8 cellular contexts compared by ENCODE assay signal in genomic region chr7:77940647-77941046, GRCh38.
DNase-seq lines count a peak whose midpoint lies in the region; ATAC-seq and TF ChIP-seq lines count a peak whose summit lies in the region.

No MANE protein-coding gene starts in this region.

- ATAC-seq in stimulated activated naive CD8-positive, alpha-beta T cell treated with anti-CD3 and anti-CD28 coated beads, Interleukin-15, Interleukin-2, amounts not matched to agents 100 U/mL and 50 U/mL, for 24 hours, result no peak

- H3K4me3 ChIP-seq in fibroblast of pulmonary artery (replicated peaks; ENCODE audit: low read depth, low read length), result no peak overlapping the region
- H3K4me3 ChIP-seq in retinal pigment epithelial cell (ENCODE audit: low read length), result no peak overlapping the region

- H3K27me3 Mint-ChIP-seq in activated CD4-positive, alpha-beta T cell treated with anti-CD3 and anti-CD28 coated beads, Interleukin-2, amount 10 ng/mL, durations not matched to agents 24 days and 14 days, result no peaks in the 10 kb centered on the region

- no peak overlapping the region for H3K4me3 Mint-ChIP-seq in activated CD4-positive, alpha-beta T cell treated with anti-CD3 and anti-CD28 coated beads, Interleukin-2, amount 10 ng/mL, durations not matched to agents 24 days and 14 days

- peaks cover 13% of the 10 kb centered on the region for H3K36me3 Mint-ChIP-seq in activated CD4-positive, alpha-beta T cell treated with anti-CD3 and anti-CD28 coated beads, Interleukin-2, amount 10 ng/mL, durations not matched to agents 24 days and 14 days (ENCODE audit: low read depth)

- no peaks in the 10 kb centered on the region for H3K9me3 Mint-ChIP-seq in activated CD4-positive, alpha-beta T cell treated with anti-CD3 and anti-CD28 coated beads, Interleukin-2, amount 10 ng/mL, durations not matched to agents 24 days and 14 days

- peak; percentile 25 for DNase-seq in activated CD4-positive, alpha-beta T cell treated with anti-CD3 and anti-CD28 coated beads for 48 hours
- no peak for DNase-seq in activated CD4-positive, alpha-beta T cell treated with anti-CD3 and anti-CD28 coated beads, Interleukin-2, amount 10 ng/mL, durations not matched to agents 24 days and 14 days
- DNase-seq in HuH-7 (ENCODE audit: low spot score) (peak; percentile 8), SK-N-DZ (ENCODE audit: low spot score) (peak; percentile 26), fibroblast of pulmonary artery (ENCODE audit: low read depth) (peak; percentile 65), retinal pigment epithelial cell (ENCODE audit: low read depth) (peak; percentile 7), ureter (ENCODE audit: low spot score) (no peak)
- no peak for DNase-seq in stimulated activated naive CD8-positive, alpha-beta T cell treated with anti-CD3 and anti-CD28 coated beads, Interleukin-15, Interleukin-2, amounts not matched to agents 100 U/mL and 50 U/mL, for 24 hours

- H3K27ac Mint-ChIP-seq in activated CD4-positive, alpha-beta T cell treated with anti-CD3 and anti-CD28 coated beads, Interleukin-2, amount 10 ng/mL, durations not matched to agents 24 days and 14 days, result no peak overlapping the region

- peaks cover 4% of the 10 kb centered on the region for H3K4me1 Mint-ChIP-seq in activated CD4-positive, alpha-beta T cell treated with anti-CD3 and anti-CD28 coated beads, Interleukin-2, amount 10 ng/mL, durations not matched to agents 24 days and 14 days

- TF ChIP-seq CTCF in fibroblast of pulmonary artery (IDR thresholded peaks at IDR 0.05; ENCODE audit: low read length, missing control alignments) (peak; percentile 80), retinal pigment epithelial cell (conservative IDR thresholded peaks at IDR 0.05; ENCODE audit: low read depth, low read length) (peak; percentile 72)

- intact Hi-C loops in activated CD4-positive, alpha-beta T cell treated with anti-CD3 and anti-CD28 coated beads, Interleukin-2, amount 10 ng/mL, durations not matched to agents 24 days and 14 days (cut with micrococcal nuclease), result loop anchor here (10.0 kb wide), 1 partner anchor 284 kb away; no protein-coding TSS in a partner anchor

Comparison
In these comparisons a context has a peak if more than half of its experiments do, and no peak if none do; other contexts are left out.
1. DNase-seq: peak in activated CD4-positive, alpha-beta T cell treated with anti-CD3 and anti-CD28 coated beads for 48 hours (single experiment), HuH-7 (single experiment), SK-N-DZ (single experiment), fibroblast of pulmonary artery (single experiment) and retinal pigment epithelial cell (single experiment); none in activated CD4-positive, alpha-beta T cell treated with anti-CD3 and anti-CD28 coated beads, Interleukin-2, amount 10 ng/mL, durations not matched to agents 24 days and 14 days (single experiment), stimulated activated naive CD8-positive, alpha-beta T cell treated with anti-CD3 and anti-CD28 coated beads, Interleukin-15, Interleukin-2, amounts not matched to agents 100 U/mL and 50 U/mL, for 24 hours (single experiment) and ureter (single experiment).